24 cellular contexts compared by ENCODE assay signal in the genomic region with DNA sequence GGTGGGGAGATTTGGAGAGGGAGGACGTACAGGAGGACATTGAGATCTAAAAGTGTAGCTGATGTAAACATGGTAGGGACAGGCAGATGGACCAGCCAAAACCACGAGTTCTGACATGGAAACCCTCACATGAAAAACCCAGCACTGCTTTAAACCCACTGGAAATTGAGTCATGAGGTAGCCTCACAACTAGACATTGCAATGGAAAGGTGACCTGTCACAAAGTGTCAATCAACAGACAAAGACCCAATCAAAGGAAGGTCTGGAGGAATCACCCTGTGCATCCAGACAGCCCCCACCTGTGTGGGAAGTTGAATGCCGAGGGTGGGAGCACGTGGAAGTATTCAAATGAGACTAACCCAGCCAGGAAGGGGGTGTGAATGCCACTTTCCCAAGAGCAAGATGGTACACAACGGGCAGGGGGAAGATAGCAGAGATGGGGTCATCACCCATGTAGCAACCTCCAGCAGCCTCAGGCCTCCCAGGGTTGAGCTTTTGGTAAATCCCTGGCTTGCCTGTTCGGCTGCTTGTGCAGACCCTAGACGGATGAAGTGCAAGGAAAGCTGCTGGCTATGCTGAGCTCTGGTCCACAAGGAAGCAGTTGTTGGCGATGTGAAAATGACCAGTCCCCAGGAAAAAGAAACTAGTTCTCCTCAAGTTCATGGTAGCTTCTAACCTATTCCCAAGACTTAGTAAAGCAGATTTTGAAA. TPM values are rescaled to one million over a fixed set of nuclear protein-coding genes. Genes with fewer than 3 reads are reported as not detected.
DNase-seq lines count a peak whose midpoint lies in the region; ATAC-seq and TF ChIP-seq lines count a peak whose summit lies in the region.
"Had no signal": no experiment of that assay in that cellular context is flagged by ENCODE, and none has a peak within 500 bp of the region (broad histone marks: within the 10 kb centered on the region; RNA-seq: fewer than 3 reads in every experiment).

No MANE protein-coding gene starts in this region.

- H3K27me3 Mint-ChIP-seq in activated T-helper 2 cell treated with anti-CD3 and anti-CD28 coated beads, Interferon-gamma antibody, Interleukin-2, Interleukin-4, amounts not matched to agents 10 μg/mL and 5 μg/mL and 100 μg/mL, durations not matched to agents 14 hours and 24 hours and 36 hours (ENCODE audit: low read depth): peaks cover 1% of the 10 kb centered on the region
- no peaks in the 10 kb centered on the region for H3K27me3 Mint-ChIP-seq in natural killer cell treated with Interleukin-12 subunit alpha and Interleukin-12 subunit beta and Interleukin-15 and Interleukin-18, amount 100 ng/mL, for 72 hours

- H3K27ac Mint-ChIP-seq in activated T-helper 2 cell treated with anti-CD3 and anti-CD28 coated beads, Interferon-gamma antibody, Interleukin-2, Interleukin-4, amounts not matched to agents 10 μg/mL and 5 μg/mL and 100 μg/mL, durations not matched to agents 14 hours and 24 hours and 36 hours: peak overlapping the region; percentile 18
- peak overlapping the region; percentile 56 to 66 for H3K27ac Mint-ChIP-seq in natural killer cell treated with Interleukin-12 subunit alpha and Interleukin-12 subunit beta and Interleukin-15 and Interleukin-18, amount 100 ng/mL, for 72 hours

- H3K4me3 Mint-ChIP-seq in activated T-helper 2 cell treated with anti-CD3 and anti-CD28 coated beads, Interferon-gamma antibody, Interleukin-2, Interleukin-4, amounts not matched to agents 10 μg/mL and 5 μg/mL and 100 μg/mL, durations not matched to agents 14 hours and 24 hours and 36 hours (ENCODE audit: low read depth): no peak overlapping the region
- peak overlapping the region; percentile 20 for H3K4me3 Mint-ChIP-seq in natural killer cell treated with Interleukin-12 subunit alpha and Interleukin-12 subunit beta and Interleukin-15 and Interleukin-18, amount 100 ng/mL, for 72 hours

- H3K9me3 Mint-ChIP-seq in activated T-helper 2 cell treated with anti-CD3 and anti-CD28 coated beads, Interferon-gamma antibody, Interleukin-2, Interleukin-4, amounts not matched to agents 10 μg/mL and 5 μg/mL and 100 μg/mL, durations not matched to agents 14 hours and 24 hours and 36 hours: no peaks in the 10 kb centered on the region
- H3K9me3 Mint-ChIP-seq in natural killer cell treated with Interleukin-12 subunit alpha and Interleukin-12 subunit beta and Interleukin-15 and Interleukin-18, amount 100 ng/mL, for 72 hours: no peaks in the 10 kb centered on the region

- peak; percentile 23 to 45 for ATAC-seq in activated CD4-positive, CD25-positive, alpha-beta regulatory T cell treated with anti-CD3 and anti-CD28 coated beads, Interleukin-2, amount 50 U/mL, for 24 hours
- peak in 1 of 2 donors; percentile 29 for ATAC-seq in natural killer cell treated with Interleukin-12 subunit alpha and Interleukin-12 subunit beta and Interleukin-15 and Interleukin-18, amount 100 ng/mL, for 72 hours

- peaks cover 0 to 27% (median 3%) of the 10 kb centered on the region in 11 experiments; a peak in 6 of 22 replicates for H4K20me1 ChIP-seq in BLaER1 treated with 17β-estradiol and CSF1 and Interleukin-3, amounts not matched to agents 10 nM and 100 nM

- no peak for DNase-seq in activated CD4-positive, CD25-positive, alpha-beta regulatory T cell (lab: John Stamatoyannopoulos, UW)
- DNase-seq in activated T-helper 2 cell treated with anti-CD3 and anti-CD28 coated beads, Interferon-gamma antibody, Interleukin-2, Interleukin-4, amounts not matched to agents 10 μg/mL and 5 μg/mL and 100 μg/mL, durations not matched to agents 14 hours and 24 hours and 36 hours (ENCODE audit: low spot score): no peak
- no peak for DNase-seq in natural killer cell treated with Interleukin-12 subunit alpha and Interleukin-12 subunit beta and Interleukin-15 and Interleukin-18, amount 100 ng/mL, for 72 hours (ENCODE audit: low spot score)
- DNase-seq in RWPE1 (ENCODE audit: low spot score): no peak
- DNase-seq in GM20000 (ENCODE audit: low spot score): no peak
- DNase-seq in NCI-H526 treated with DMSO at 0.1 percent for 48 hours (lab: John Stamatoyannopoulos, UW): no peak
- DNase-seq: amniotic stem cell; EL; kidney glomerular epithelial cell; NCI-H1092; NCI-H1930; NCI-H226; NCI-H774; stimulated activated naive CD4-positive, alpha-beta T cell; tibial artery had no signal

- POLR2A ChIA-PET in RWPE1 (lab: Yijun Ruan, JAX; ENCODE audit: low non-redundant PET): no interaction called here

- peaks cover 59% of the 10 kb centered on the region for H3K4me1 Mint-ChIP-seq in activated T-helper 2 cell treated with anti-CD3 and anti-CD28 coated beads, Interferon-gamma antibody, Interleukin-2, Interleukin-4, amounts not matched to agents 10 μg/mL and 5 μg/mL and 100 μg/mL, durations not matched to agents 14 hours and 24 hours and 36 hours (ENCODE audit: low read depth)
- peaks cover 77 to 80% of the 10 kb centered on the region in 2 donors for H3K4me1 Mint-ChIP-seq in natural killer cell treated with Interleukin-12 subunit alpha and Interleukin-12 subunit beta and Interleukin-15 and Interleukin-18, amount 100 ng/mL, for 72 hours (ENCODE audit: low read depth in 2 of 2)

- intact Hi-C loops in activated T-helper 2 cell treated with anti-CD3 and anti-CD28 coated beads, Interferon-gamma antibody, Interleukin-2, Interleukin-4, amounts not matched to agents 10 μg/mL and 5 μg/mL and 100 μg/mL, durations not matched to agents 14 hours and 24 hours and 36 hours (cut with micrococcal nuclease): no loop called here

- peaks cover 90 to 98% (median 96%) of the 10 kb centered on the region in 10 experiments for H3K4me1 ChIP-seq in BLaER1 treated with 17β-estradiol and CSF1 and Interleukin-3, amounts not matched to agents 10 nM and 100 nM
- H3K4me1 ChIP-seq: tibial artery had no signal

- no peak overlapping the region for H3K9ac ChIP-seq in BLaER1 treated with 17β-estradiol and CSF1 and Interleukin-3, amounts not matched to agents 10 nM and 100 nM

- H3K27me3 ChIP-seq in BLaER1 treated with 17β-estradiol and CSF1 and Interleukin-3, amounts not matched to agents 10 nM and 100 nM: no peaks in the 10 kb centered on the region

- peak overlapping the region in 3 of 11 experiments; percentile 8 to 28 (median 9); a peak in 2 of 22 replicates for H3K27ac ChIP-seq in BLaER1 treated with 17β-estradiol and CSF1 and Interleukin-3, amounts not matched to agents 10 nM and 100 nM
- H3K27ac ChIP-seq in RWPE1: no peak overlapping the region
- H3K27ac ChIP-seq: coronary artery, tibial artery had no signal

- H3K4me3 ChIP-seq in BLaER1 treated with 17β-estradiol and CSF1 and Interleukin-3, amounts not matched to agents 10 nM and 100 nM: no peak overlapping the region; a peak in 1 of 20 replicates
- H3K4me3 ChIP-seq: coronary artery, tibial artery had no signal

- H3K36me3 Mint-ChIP-seq in activated T-helper 2 cell treated with anti-CD3 and anti-CD28 coated beads, Interferon-gamma antibody, Interleukin-2, Interleukin-4, amounts not matched to agents 10 μg/mL and 5 μg/mL and 100 μg/mL, durations not matched to agents 14 hours and 24 hours and 36 hours (ENCODE audit: low read depth): peaks cover 55% of the 10 kb centered on the region
- no peaks in the 10 kb centered on the region for H3K36me3 Mint-ChIP-seq in natural killer cell treated with Interleukin-12 subunit alpha and Interleukin-12 subunit beta and Interleukin-15 and Interleukin-18, amount 100 ng/mL, for 72 hours

- peaks cover 4 to 70% (median 17%) of the 10 kb centered on the region in 11 experiments; a peak in 15 of 22 replicates for H3K36me3 ChIP-seq in BLaER1 treated with 17β-estradiol and CSF1 and Interleukin-3, amounts not matched to agents 10 nM and 100 nM
- H3K36me3 ChIP-seq: tibial artery had no signal

- TF ChIP-seq CTCF in RWPE1 (conservative IDR thresholded peaks at IDR 0.05; ENCODE audit: low read depth) (no peak), GM20000 (IDR thresholded peaks at IDR 0.05; ENCODE audit: extremely low read depth, missing control alignments) (no peak)

- CTCF ChIA-PET in RWPE1 (lab: Yijun Ruan, JAX): interaction anchor here (0.5 to 1.8 kb wide), 6 partner anchors 105 to 252 kb away, joined by 3 to 9 read pairs (median 4); no protein-coding TSS in a partner anchor

- H3K4me2 ChIP-seq in BLaER1 treated with 17β-estradiol and CSF1 and Interleukin-3, amounts not matched to agents 10 nM and 100 nM: peak overlapping the region; percentile 46 to 97 (median 83)

- no peaks in the 10 kb centered on the region; a peak in 2 of 22 replicates for H3K9me3 ChIP-seq in BLaER1 treated with 17β-estradiol and CSF1 and Interleukin-3, amounts not matched to agents 10 nM and 100 nM (replicated peaks in 1 of 11)
- H3K9me3 ChIP-seq: tibial artery had no signal

RNA-seq across cellular contexts. Expression of a gene that starts 5.6 kb away (rescaled TPM):
- total RNA-seq in activated T-helper 2 cell treated with anti-CD3 and anti-CD28 coated beads, Interferon-gamma antibody, Interleukin-2, Interleukin-4, amounts not matched to agents 10 μg/mL and 5 μg/mL and 100 μg/mL, durations not matched to agents 14 hours and 24 hours and 36 hours: 14.1 and 16.7 TPM in 2 replicates
- 1 to 10 TPM; 4.1 to 6.8 TPM for total RNA-seq in natural killer cell treated with Interleukin-12 subunit alpha and Interleukin-12 subunit beta and Interleukin-15 and Interleukin-18, amount 100 ng/mL, for 72 hours
- total RNA-seq: LHCN-M2, lung microvascular endothelial cell, pulmonary artery endothelial cell had no signal

RNA-seq across cellular contexts. Expression of a gene that starts 18.9 kb away (rescaled TPM):
- 3.1 and 3.4 TPM in 2 replicates for total RNA-seq in activated T-helper 2 cell treated with anti-CD3 and anti-CD28 coated beads, Interferon-gamma antibody, Interleukin-2, Interleukin-4, amounts not matched to agents 10 μg/mL and 5 μg/mL and 100 μg/mL, durations not matched to agents 14 hours and 24 hours and 36 hours
- total RNA-seq in natural killer cell treated with Interleukin-12 subunit alpha and Interleukin-12 subunit beta and Interleukin-15 and Interleukin-18, amount 100 ng/mL, for 72 hours: not detected
- total RNA-seq: A172, lung microvascular endothelial cell, pulmonary artery endothelial cell, skeletal muscle tissue had no signal

RNA-seq across cellular contexts. Expression of a gene that starts 30.1 kb away (rescaled TPM):
- total RNA-seq in activated T-helper 2 cell treated with anti-CD3 and anti-CD28 coated beads, Interferon-gamma antibody, Interleukin-2, Interleukin-4, amounts not matched to agents 10 μg/mL and 5 μg/mL and 100 μg/mL, durations not matched to agents 14 hours and 24 hours and 36 hours: not detected in 2 replicates
- total RNA-seq in natural killer cell treated with Interleukin-12 subunit alpha and Interleukin-12 subunit beta and Interleukin-15 and Interleukin-18, amount 100 ng/mL, for 72 hours: under 1 TPM in 1 of 2 donors, not detected in 1; 0.08 TPM
- total RNA-seq: A172, H4, LHCN-M2, lung microvascular endothelial cell, pulmonary artery endothelial cell had no signal

RNA-seq across cellular contexts. Expression of a gene that starts 50.7 kb away (rescaled TPM):
- not detected in 2 replicates for total RNA-seq in activated T-helper 2 cell treated with anti-CD3 and anti-CD28 coated beads, Interferon-gamma antibody, Interleukin-2, Interleukin-4, amounts not matched to agents 10 μg/mL and 5 μg/mL and 100 μg/mL, durations not matched to agents 14 hours and 24 hours and 36 hours
- not detected for total RNA-seq in natural killer cell treated with Interleukin-12 subunit alpha and Interleukin-12 subunit beta and Interleukin-15 and Interleukin-18, amount 100 ng/mL, for 72 hours
- total RNA-seq: A172, H4, LHCN-M2, lung microvascular endothelial cell, pulmonary artery endothelial cell, skeletal muscle tissue had no signal

RNA-seq across cellular contexts. Expression of a gene that starts 54.1 kb away (rescaled TPM):
- not detected in 2 replicates for total RNA-seq in activated T-helper 2 cell treated with anti-CD3 and anti-CD28 coated beads, Interferon-gamma antibody, Interleukin-2, Interleukin-4, amounts not matched to agents 10 μg/mL and 5 μg/mL and 100 μg/mL, durations not matched to agents 14 hours and 24 hours and 36 hours
- total RNA-seq in natural killer cell treated with Interleukin-12 subunit alpha and Interleukin-12 subunit beta and Interleukin-15 and Interleukin-18, amount 100 ng/mL, for 72 hours: not detected
- total RNA-seq: A172, H4, LHCN-M2, lung microvascular endothelial cell, pulmonary artery endothelial cell, skeletal muscle tissue had no signal
